ENCODE assay signal across 1 cellular context in genomic region chr16:84548971-84549844, GRCh38.
TF ChIP-seq lines count a peak whose summit lies in the region.

No MANE protein-coding gene starts in this region.

TF ChIP-seq in K562, 482 proteins besides CTCF, POLR2A, EP300 and RAD21 (continued from another document):
- TF ChIP-seq, protein P1, sequence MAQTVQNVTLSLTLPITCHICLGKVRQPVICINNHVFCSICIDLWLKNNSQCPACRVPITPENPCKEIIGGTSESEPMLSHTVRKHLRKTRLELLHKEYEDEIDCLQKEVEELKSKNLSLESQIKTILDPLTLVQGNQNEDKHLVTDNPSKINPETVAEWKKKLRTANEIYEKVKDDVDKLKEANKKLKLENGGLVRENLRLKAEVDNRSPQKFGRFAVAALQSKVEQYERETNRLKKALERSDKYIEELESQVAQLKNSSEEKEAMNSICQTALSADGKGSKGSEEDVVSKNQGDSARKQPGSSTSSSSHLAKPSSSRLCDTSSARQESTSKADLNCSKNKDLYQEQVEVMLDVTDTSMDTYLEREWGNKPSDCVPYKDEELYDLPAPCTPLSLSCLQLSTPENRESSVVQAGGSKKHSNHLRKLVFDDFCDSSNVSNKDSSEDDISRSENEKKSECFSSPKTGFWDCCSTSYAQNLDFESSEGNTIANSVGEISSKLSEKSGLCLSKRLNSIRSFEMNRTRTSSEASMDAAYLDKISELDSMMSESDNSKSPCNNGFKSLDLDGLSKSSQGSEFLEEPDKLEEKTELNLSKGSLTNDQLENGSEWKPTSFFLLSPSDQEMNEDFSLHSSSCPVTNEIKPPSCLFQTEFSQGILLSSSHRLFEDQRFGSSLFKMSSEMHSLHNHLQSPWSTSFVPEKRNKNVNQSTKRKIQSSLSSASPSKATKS (CRISPR knock-in tag; IDR thresholded peaks at IDR 0.05) = no peak
- TF ChIP-seq ZBTB1 (CRISPR knock-in tag; IDR thresholded peaks at IDR 0.05; ENCODE audit: borderline replicate concordance, low read depth) = no peak
- TF ChIP-seq RB1 (IDR thresholded peaks at IDR 0.05; ENCODE audit: low read depth) = no peak
- 0 out of 2 replicates have a peak, but pooled peaks have one; percentile 29 for TF ChIP-seq JUN (IDR thresholded peaks at IDR 0.05; ENCODE audit: borderline replicate concordance, low read depth, low read length)
- no peak for TF ChIP-seq JUN (CRISPR knock-in tag; IDR thresholded peaks at IDR 0.05; ENCODE audit: borderline replicate concordance)
- no peak for TF ChIP-seq ZNF140 (CRISPR knock-in tag; IDR thresholded peaks at IDR 0.05)
- TF ChIP-seq, protein P2, sequence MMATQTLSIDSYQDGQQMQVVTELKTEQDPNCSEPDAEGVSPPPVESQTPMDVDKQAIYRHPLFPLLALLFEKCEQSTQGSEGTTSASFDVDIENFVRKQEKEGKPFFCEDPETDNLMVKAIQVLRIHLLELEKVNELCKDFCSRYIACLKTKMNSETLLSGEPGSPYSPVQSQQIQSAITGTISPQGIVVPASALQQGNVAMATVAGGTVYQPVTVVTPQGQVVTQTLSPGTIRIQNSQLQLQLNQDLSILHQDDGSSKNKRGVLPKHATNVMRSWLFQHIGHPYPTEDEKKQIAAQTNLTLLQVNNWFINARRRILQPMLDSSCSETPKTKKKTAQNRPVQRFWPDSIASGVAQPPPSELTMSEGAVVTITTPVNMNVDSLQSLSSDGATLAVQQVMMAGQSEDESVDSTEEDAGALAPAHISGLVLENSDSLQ (IDR thresholded peaks at IDR 0.05) = peak; percentile 93
- TF ChIP-seq ZNF586 (CRISPR knock-in tag; conservative IDR thresholded peaks at IDR 0.05) = no peak
- no peak for TF ChIP-seq PRDM10 (IDR thresholded peaks at IDR 0.05; ENCODE audit: partially characterized antibody)
- TF ChIP-seq, protein P3, sequence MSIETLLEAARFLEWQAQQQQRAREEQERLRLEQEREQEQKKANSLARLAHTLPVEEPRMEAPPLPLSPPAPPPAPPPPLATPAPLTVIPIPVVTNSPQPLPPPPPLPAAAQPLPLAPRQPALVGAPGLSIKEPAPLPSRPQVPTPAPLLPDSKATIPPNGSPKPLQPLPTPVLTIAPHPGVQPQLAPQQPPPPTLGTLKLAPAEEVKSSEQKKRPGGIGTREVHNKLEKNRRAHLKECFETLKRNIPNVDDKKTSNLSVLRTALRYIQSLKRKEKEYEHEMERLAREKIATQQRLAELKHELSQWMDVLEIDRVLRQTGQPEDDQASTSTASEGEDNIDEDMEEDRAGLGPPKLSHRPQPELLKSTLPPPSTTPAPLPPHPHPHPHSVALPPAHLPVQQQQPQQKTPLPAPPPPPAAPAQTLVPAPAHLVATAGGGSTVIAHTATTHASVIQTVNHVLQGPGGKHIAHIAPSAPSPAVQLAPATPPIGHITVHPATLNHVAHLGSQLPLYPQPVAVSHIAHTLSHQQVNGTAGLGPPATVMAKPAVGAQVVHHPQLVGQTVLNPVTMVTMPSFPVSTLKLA (conservative IDR thresholded peaks at IDR 0.05) = peak; percentile 29 to 46; a peak in 2 of 4 replicates
- no peak for TF ChIP-seq ILK (tag; IDR thresholded peaks at IDR 0.05; ENCODE audit: borderline replicate concordance, low read depth)
- TF ChIP-seq FOXJ3 (CRISPR knock-in tag; IDR thresholded peaks at IDR 0.05) = no peak
